ENCODE assay signal across 10 cellular contexts in the genomic region with DNA sequence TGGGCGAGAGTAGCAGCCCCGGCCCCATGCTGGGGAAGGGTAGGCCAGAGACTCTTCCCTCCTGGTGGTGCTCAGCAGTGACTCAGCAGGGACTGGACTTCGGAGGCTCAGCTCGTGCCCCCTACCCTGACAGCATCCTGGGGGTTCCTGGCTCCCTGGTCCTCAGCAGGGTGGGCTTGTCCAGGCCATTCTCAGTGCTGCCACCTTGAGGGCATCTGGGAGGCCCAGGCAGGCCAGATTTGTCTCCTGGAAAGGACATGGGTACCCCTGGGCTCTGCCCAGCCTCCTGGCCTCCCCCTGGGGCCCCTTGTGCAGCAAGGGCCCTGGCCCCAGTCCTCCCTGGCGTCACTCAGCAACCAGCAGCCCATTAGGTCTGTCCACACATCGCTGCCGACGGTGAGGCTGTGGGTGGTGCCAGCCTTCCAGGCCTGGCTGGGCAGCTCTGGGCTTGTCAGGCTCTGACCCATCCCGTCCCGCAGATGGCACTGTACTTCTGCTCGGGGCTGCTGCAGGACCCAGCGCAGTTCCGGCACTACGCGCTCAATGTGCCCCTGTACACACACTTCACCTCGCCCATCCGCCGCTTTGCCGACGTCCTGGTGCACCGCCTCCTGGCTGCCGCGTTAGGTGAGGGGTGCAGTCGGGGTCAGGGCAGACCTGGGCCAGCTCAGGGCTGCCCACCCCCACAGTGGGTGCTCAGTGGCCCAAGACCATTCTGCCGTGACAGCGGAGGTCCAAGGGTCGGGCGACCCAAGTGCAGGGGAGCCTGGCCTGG. TPM values are rescaled to one million over a fixed set of nuclear protein-coding genes. Genes with fewer than 3 reads are reported as not detected.
DNase-seq lines count a peak whose midpoint lies in the region; ATAC-seq and TF ChIP-seq lines count a peak whose summit lies in the region.
"Had no signal": no experiment of that assay in that cellular context is flagged by ENCODE, and none has a peak within 500 bp of the region (broad histone marks: within the 10 kb centered on the region; RNA-seq: fewer than 3 reads in every experiment).

No MANE protein-coding gene starts in this region.

- H3K36me3 ChIP-seq in colonic mucosa: no peaks in the 10 kb centered on the region
- peaks cover 0 to 45% (median 27%) of the 10 kb centered on the region in 4 donors for H3K36me3 ChIP-seq in esophagus muscularis mucosa

- no peaks in the 10 kb centered on the region for H3K36me3 Mint-ChIP-seq in natural killer cell treated with Interleukin-12 subunit alpha and Interleukin-12 subunit beta and Interleukin-15 and Interleukin-18, amount 100 ng/mL, for 72 hours

- DNase-seq in ELF-1 (ENCODE audit: low read depth, low spot score) (peak; percentile 50), HuH-7.5 (ENCODE audit: low spot score) (peak; percentile 52), colonic mucosa (no peak), esophagus muscularis mucosa (ENCODE audit: extremely low spot score) (no peak), SK-N-DZ (ENCODE audit: low spot score) (no peak), SKM-1 treated with dmso at 0.1 percent for 144 hours (lab: John Stamatoyannopoulos, UW; ENCODE audit: unreplicated experiment) (no peak)
- peak; percentile 45 for DNase-seq in natural killer cell treated with Interleukin-12 subunit alpha and Interleukin-12 subunit beta and Interleukin-15 and Interleukin-18, amount 100 ng/mL, for 72 hours (ENCODE audit: low spot score)
- DNase-seq: amygdala had no signal

- TF ChIP-seq POLR2A in esophagus muscularis mucosa (IDR thresholded peaks at IDR 0.05; ENCODE audit: low read depth): no peak

- WGBS in esophagus muscularis mucosa: 91% methylated on average over 13 of the region's 28 CpGs

- no peaks in the 10 kb centered on the region for H3K9me3 Mint-ChIP-seq in natural killer cell treated with Interleukin-12 subunit alpha and Interleukin-12 subunit beta and Interleukin-15 and Interleukin-18, amount 100 ng/mL, for 72 hours

- no peak overlapping the region for H3K9ac ChIP-seq in colonic mucosa (ENCODE audit: low read depth in 2 of 2, low read length in 2 of 2)

- ATAC-seq in natural killer cell treated with Interleukin-12 subunit alpha and Interleukin-12 subunit beta and Interleukin-15 and Interleukin-18, amount 100 ng/mL, for 72 hours: no peak
- ATAC-seq in GM18868 (IDR thresholded peaks at IDR 0.05; ENCODE audit: unreplicated experiment): no peak

- peak; percentile 18 for TF ChIP-seq CTCF in colonic mucosa (IDR thresholded peaks at IDR 0.05)
- peak in 1 of 3 experiments; percentile 5 for TF ChIP-seq CTCF in esophagus muscularis mucosa (IDR thresholded peaks at IDR 0.05)

- H3K4me3 ChIP-seq in colonic mucosa (no peak overlapping the region), esophagus muscularis mucosa (no peak overlapping the region)
- H3K4me3 ChIP-seq: SJSA1 had no signal

- intact Hi-C loops in colonic mucosa (cut with DNase I): no loop called here
- intact Hi-C loops in esophagus muscularis mucosa (cut with DNase I): no loop called here

- H3K4me1 ChIP-seq in colonic mucosa (no peaks in the 10 kb centered on the region), esophagus muscularis mucosa (no peaks in the 10 kb centered on the region)
- H3K4me1 ChIP-seq: SJSA1 had no signal

- H3K4me3 Mint-ChIP-seq in natural killer cell treated with Interleukin-12 subunit alpha and Interleukin-12 subunit beta and Interleukin-15 and Interleukin-18, amount 100 ng/mL, for 72 hours: no peak overlapping the region

- H3K27me3 Mint-ChIP-seq in natural killer cell treated with Interleukin-12 subunit alpha and Interleukin-12 subunit beta and Interleukin-15 and Interleukin-18, amount 100 ng/mL, for 72 hours: no peaks in the 10 kb centered on the region

- no peak overlapping the region for H3K27ac ChIP-seq in colonic mucosa
- H3K27ac ChIP-seq in esophagus muscularis mucosa (replicated peaks in 1 of 4): no peak overlapping the region
- H3K27ac ChIP-seq: SJSA1 had no signal

- no peak overlapping the region for H3K27ac Mint-ChIP-seq in natural killer cell treated with Interleukin-12 subunit alpha and Interleukin-12 subunit beta and Interleukin-15 and Interleukin-18, amount 100 ng/mL, for 72 hours

- H3K9me3 ChIP-seq in colonic mucosa (no peaks in the 10 kb centered on the region), esophagus muscularis mucosa (no peaks in the 10 kb centered on the region)
- H3K9me3 ChIP-seq: SJSA1 had no signal

- H3K4me1 Mint-ChIP-seq in natural killer cell treated with Interleukin-12 subunit alpha and Interleukin-12 subunit beta and Interleukin-15 and Interleukin-18, amount 100 ng/mL, for 72 hours (ENCODE audit: low read depth in 2 of 2): no peaks in the 10 kb centered on the region

- no peak for TF ChIP-seq EP300 in esophagus muscularis mucosa (IDR thresholded peaks at IDR 0.05)

- H3K27me3 ChIP-seq in colonic mucosa (no peaks in the 10 kb centered on the region), esophagus muscularis mucosa (no peaks in the 10 kb centered on the region)
- H3K27me3 ChIP-seq: SJSA1 had no signal

RNA-seq across cellular contexts. Expression of gene ALPP, which starts 45.0 kb away (rescaled TPM):
- total RNA-seq in colonic mucosa (under 1 TPM; 0.11 to 0.37 TPM), esophagus muscularis mucosa (under 1 TPM in 1 of 4 donors, not detected in 3; 0.06 TPM)
- total RNA-seq in natural killer cell treated with Interleukin-12 subunit alpha and Interleukin-12 subunit beta and Interleukin-15 and Interleukin-18, amount 100 ng/mL, for 72 hours: not detected
- polyA plus RNA-seq in SK-N-DZ (2014; cell fraction: cytosol; rRNA removed): not detected in 2 replicates
- not detected in 2 replicates for polyA plus RNA-seq in SK-N-DZ (2014; cell fraction: nucleus; rRNA removed)

Comparison
In these comparisons a context has a peak if more than half of its experiments do, and no peak if none do; other contexts are left out.
1. DNase-seq: peak in ELF-1 (single experiment), HuH-7.5 (single experiment) and natural killer cell treated with Interleukin-12 subunit alpha and Interleukin-12 subunit beta and Interleukin-15 and Interleukin-18, amount 100 ng/mL, for 72 hours (single experiment); none in colonic mucosa (single experiment), esophagus muscularis mucosa (single experiment), SK-N-DZ (single experiment) and SKM-1 treated with dmso at 0.1 percent for 144 hours (single experiment).